ENCODE assay signal across 10 cellular contexts in genomic region chr7:92988051-92988450, GRCh38.
DNase-seq lines count a peak whose midpoint lies in the region; ATAC-seq, FAIRE-seq and TF ChIP-seq lines count a peak whose summit lies in the region.
"Had no signal": no experiment of that assay in that cellular context is flagged by ENCODE, and none has a peak within 500 bp of the region (broad histone marks: within the 10 kb centered on the region; RNA-seq: fewer than 3 reads in every experiment).

No MANE protein-coding gene starts in this region.

- intact Hi-C loops in K562 (cut with micrococcal nuclease) = loop anchor here (10.0 kb wide), 1 partner anchor 363 kb away; no protein-coding TSS in a partner anchor

- 0 out of 2 replicates have a peak overlapping the region, but pooled peaks have one; percentile 8 for H2AFZ ChIP-seq in K562 (ENCODE audit: low read depth, low read length)

- H3K36me3 Mint-ChIP-seq in activated CD4-positive, alpha-beta T cell treated with anti-CD3 and anti-CD28 coated beads, Interleukin-2, amount 10 ng/mL, durations not matched to agents 7 days and 5 days (ENCODE audit: low read depth) = no peaks in the 10 kb centered on the region

- BruUV-seq in K562 (replicated peaks; lab: Mats Ljungman, UMichigan) = no TSS peak

- TF ChIP-seq CTCF in AG04449 (IDR thresholded peaks at IDR 0.05; ENCODE audit: insufficient read depth, low read length, missing control alignments) (peak; percentile 30), K562 (IDR thresholded peaks at IDR 0.05 in 2 of 3, conservative IDR thresholded peaks at IDR 0.05 in 1 of 3; ENCODE audit: insufficient read depth in 2 of 3, low read depth in 1 of 3, low read length in 3 of 3) (peak in 2 of 3 experiments; percentile 30 to 48; a peak in 2 of 6 replicates)

- no peaks in the 10 kb centered on the region for H3K27me3 ChIP-seq in K562 (ENCODE audit: control insufficient read depth in 2 of 2, insufficient read depth in 2 of 2, low read length in 2 of 2)

- in situ Hi-C loops in K562 (cut with MboI) = no loop called here

- DNase-seq in AG04449 (ENCODE audit: low read depth, low spot score) (no peak), HuH-7 (ENCODE audit: low spot score) (peak; percentile 23), K562 (ENCODE audit: extremely low read depth in 1 of 4, low spot score in 3 of 4) (peak; percentile 31 to 43 (median 38)), left kidney (ENCODE audit: low read depth, low spot score) (peak; percentile 51)
- DNase-seq in activated CD4-positive, alpha-beta T cell treated with anti-CD3 and anti-CD28 coated beads, Interleukin-2, amount 10 ng/mL, durations not matched to agents 7 days and 5 days = no peak
- DNase-seq: NCI-H2107 had no signal

- no peaks in the 10 kb centered on the region; the same call in 1 of the 2 replicates for H3K9me3 ChIP-seq in K562 (replicated peaks; ENCODE audit: control insufficient read depth, insufficient read depth, low read depth, low read length)

- no peak for TF ChIP-seq EP300 in K562 (IDR thresholded peaks at IDR 0.05; ENCODE audit: low read length)

- H3K36me3 ChIP-seq in K562 (ENCODE audit: control insufficient read depth, insufficient read depth, low read length) = no peaks in the 10 kb centered on the region

- H3K27ac ChIP-seq in K562 (ENCODE audit: extremely low read depth, low read depth, low read length) = no peak overlapping the region

- TF ChIP-seq RAD21 in K562 (CRISPR knock-in tag; conservative IDR thresholded peaks at IDR 0.05 in 1 of 2, IDR thresholded peaks at IDR 0.05 in 1 of 2) = peak in 1 of 2 experiments; percentile 60; a peak in 2 of 4 replicates

- CTCF ChIA-PET in AG04449 (lab: Yijun Ruan, JAX) (interaction anchor here (0.7 to 2.3 kb wide), 6 partner anchors 9 to 368 kb away, joined by 3 to 8 read pairs (median 3); no protein-coding TSS in a partner anchor), K562 (lab: Yijun Ruan, JAX; ENCODE audit: low intra/inter-chr PET ratio) (no interaction called here)
- CTCF ChIA-PET in activated CD4-positive, alpha-beta T cell treated with anti-CD3 and anti-CD28 coated beads, Interleukin-2, amount 10 ng/mL, durations not matched to agents 7 days and 5 days (lab: Charles Lee) = no interaction called here

- no peaks in the 10 kb centered on the region for H3K79me2 ChIP-seq in K562 (ENCODE audit: control insufficient read depth, insufficient read depth, low read length)

- H3K27ac Mint-ChIP-seq in activated CD4-positive, alpha-beta T cell treated with anti-CD3 and anti-CD28 coated beads, Interleukin-2, amount 10 ng/mL, durations not matched to agents 7 days and 5 days = no peak overlapping the region

- peak; percentile 49 for FAIRE-seq in K562 (lab: Jason Lieb, UNC)

- peaks cover 0 to 3% of the 10 kb centered on the region in 2 experiments; a peak in 1 of 5 replicates for H3K4me1 ChIP-seq in K562 (replicated peaks in 1 of 2; ENCODE audit: control insufficient read depth in 2 of 2, insufficient read depth in 2 of 2, low read length in 2 of 2)

- no peaks in the 10 kb centered on the region for H3K9me1 ChIP-seq in K562 (ENCODE audit: control insufficient read depth, insufficient read depth, low read length)

- no peak overlapping the region for H3K4me3 Mint-ChIP-seq in activated CD4-positive, alpha-beta T cell treated with anti-CD3 and anti-CD28 coated beads, Interleukin-2, amount 10 ng/mL, durations not matched to agents 7 days and 5 days
- H3K4me3 Mint-ChIP-seq: central memory CD8-positive, alpha-beta T cell had no signal

- no peak overlapping the region for H3K9ac ChIP-seq in K562 (ENCODE audit: insufficient read depth in 1 of 2, low read depth in 2 of 2, low read length in 2 of 2)

- no peaks in the 10 kb centered on the region for H3K9me3 Mint-ChIP-seq in activated CD4-positive, alpha-beta T cell treated with anti-CD3 and anti-CD28 coated beads, Interleukin-2, amount 10 ng/mL, durations not matched to agents 7 days and 5 days
- H3K9me3 Mint-ChIP-seq: central memory CD8-positive, alpha-beta T cell had no signal

- H3K4me1 Mint-ChIP-seq in activated CD4-positive, alpha-beta T cell treated with anti-CD3 and anti-CD28 coated beads, Interleukin-2, amount 10 ng/mL, durations not matched to agents 7 days and 5 days = peaks cover 2% of the 10 kb centered on the region
- H3K4me1 Mint-ChIP-seq: central memory CD8-positive, alpha-beta T cell had no signal

- POLR2A ChIA-PET in AG04449 (lab: Yijun Ruan, JAX) (interaction anchor here (1.0 to 2.6 kb wide), 4 partner anchors 23 to 151 kb away, joined by 4 to 9 read pairs (median 5); partner anchors contain the start of gene CDK6), K562 (lab: Yijun Ruan, JAX) (interaction anchor here (0.5 to 1.6 kb wide), 3 partner anchors 9 to 398 kb away, joined by 3 to 4 read pairs (median 4); partner anchors contain the start of gene FAM133B)
- POLR2A ChIA-PET in activated CD4-positive, alpha-beta T cell treated with anti-CD3 and anti-CD28 coated beads, Interleukin-2, amount 10 ng/mL, durations not matched to agents 7 days and 5 days (lab: Charles Lee) = no interaction called here

- H3K4me3 ChIP-seq in AG04449 (ENCODE audit: low read depth, low read length) (no peak overlapping the region), K562 (no peak overlapping the region)

- no peak overlapping the region for H3K4me2 ChIP-seq in K562 (ENCODE audit: insufficient read depth, low read length)

- ATAC-seq in K562 (peak; percentile 49; the same call in 2 of the 3 replicates), GM21381 (IDR thresholded peaks at IDR 0.05; ENCODE audit: unreplicated experiment) (no peak), HG03039 (IDR thresholded peaks at IDR 0.05; ENCODE audit: unreplicated experiment) (no peak), GM21515 (IDR thresholded peaks at IDR 0.05; ENCODE audit: unreplicated experiment) (no peak)

- TF ChIP-seq POLR2A in K562 (conservative IDR thresholded peaks at IDR 0.05) = no peak

- no peaks in the 10 kb centered on the region for H4K20me1 ChIP-seq in K562 (replicated peaks; ENCODE audit: control insufficient read depth, insufficient read depth, low read length)

- H3K27me3 Mint-ChIP-seq in activated CD4-positive, alpha-beta T cell treated with anti-CD3 and anti-CD28 coated beads, Interleukin-2, amount 10 ng/mL, durations not matched to agents 7 days and 5 days = no peaks in the 10 kb centered on the region

TF ChIP-seq in K562, 482 proteins besides CTCF, POLR2A, EP300 and RAD21:
- TF ChIP-seq SPI1 (IDR thresholded peaks at IDR 0.05; ENCODE audit: borderline replicate concordance, low read depth, low read length) (no peak), KDM2B (CRISPR knock-in tag; IDR thresholded peaks at IDR 0.05) (no peak), PHF20 (IDR thresholded peaks at IDR 0.05; ENCODE audit: partially characterized antibody) (no peak), GTF2F1 (IDR thresholded peaks at IDR 0.05; ENCODE audit: low read depth, low read length) (no peak), FOSL1 (tag; conservative IDR thresholded peaks at IDR 0.05) (peak; percentile 56; the same call in 1 of the 2 replicates), HNRNPK (IDR thresholded peaks at IDR 0.05; ENCODE audit: low read depth, low read length, poor library complexity, severe bottlenecking) (no peak), NFYB (IDR thresholded peaks at IDR 0.05; ENCODE audit: extremely low read depth, insufficient read length) (peak; percentile 21), ESRRA (IDR thresholded peaks at IDR 0.05; ENCODE audit: borderline replicate concordance, low read depth) (no peak), JUND (IDR thresholded peaks at IDR 0.05; ENCODE audit: borderline replicate concordance, low read depth, low read length) (peak; percentile 45; the same call in 1 of the 2 replicates), JUND (tag; IDR thresholded peaks at IDR 0.05; ENCODE audit: borderline replicate concordance, low read depth, low read length) (no peak), FOXM1 (IDR thresholded peaks at IDR 0.05; ENCODE audit: low read depth) (0 out of 2 replicates have a peak, but pooled peaks have one; percentile 14), FOXM1 (CRISPR knock-in tag; IDR thresholded peaks at IDR 0.05; ENCODE audit: low read depth) (no peak), ZNF764 (CRISPR knock-in tag; IDR thresholded peaks at IDR 0.05; ENCODE audit: low read depth) (no peak), FOXA3 (CRISPR knock-in tag; conservative IDR thresholded peaks at IDR 0.05 in 1 of 2, IDR thresholded peaks at IDR 0.05 in 1 of 2) (0 out of 4 replicates have a peak, but pooled peaks of 1 of the 2 experiments have one; percentile 12), KAT8 (IDR thresholded peaks at IDR 0.05; ENCODE audit: low read depth) (no peak)
TF ChIP-seq in K562: peak in this region for 5.

Comparison
In these comparisons a context has a peak if more than half of its experiments do, and no peak if none do; other contexts are left out.
1. DNase-seq: peak in HuH-7 (single experiment), K562 (4 of 4) and left kidney (single experiment); none in AG04449 (single experiment) and activated CD4-positive, alpha-beta T cell treated with anti-CD3 and anti-CD28 coated beads, Interleukin-2, amount 10 ng/mL, durations not matched to agents 7 days and 5 days (single experiment).